25 cellular contexts compared by ENCODE assay signal in genomic region chr5:152601806-152602467, GRCh38.
"Had no signal": no experiment of that assay in that cellular context is flagged by ENCODE, and none has a peak within 500 bp of the region (broad histone marks: within the 10 kb centered on the region; RNA-seq: fewer than 3 reads in every experiment).

No MANE protein-coding gene starts in this region.

- H2AFZ ChIP-seq: parathyroid adenoma had no signal

- H3K4me1 Mint-ChIP-seq: naive thymus-derived CD4-positive, alpha-beta T cell had no signal

- H3K4me3 Mint-ChIP-seq: activated T-cell treated with anti-CD3 and anti-CD28 coated beads, Interleukin-2, amount 50 U/mL, for 72 hours; naive thymus-derived CD4-positive, alpha-beta T cell had no signal

- H3K27ac Mint-ChIP-seq: activated naive CD4-positive, alpha-beta T cell treated with anti-CD3 and anti-CD28 coated beads, Interleukin-2, amount 50 U/mL, for 72 hours; activated T-cell treated with anti-CD3 and anti-CD28 coated beads, Interleukin-2, amount 50 U/mL, for 72 hours; naive thymus-derived CD4-positive, alpha-beta T cell had no signal

- H3K79me2 ChIP-seq: parathyroid adenoma had no signal

- H3K4me1 ChIP-seq: body of pancreas, gastrocnemius medialis, parathyroid adenoma, psoas muscle, right atrium auricular region, testis, transverse colon had no signal

- FAIRE-seq: colon had no signal

- H3K36me3 Mint-ChIP-seq: activated naive CD4-positive, alpha-beta T cell treated with anti-CD3 and anti-CD28 coated beads, Interleukin-2, amount 50 U/mL, for 72 hours; naive thymus-derived CD4-positive, alpha-beta T cell had no signal

- H3K9me3 ChIP-seq: body of pancreas, gastrocnemius medialis, psoas muscle, right atrium auricular region, testis, transverse colon had no signal

- H3K9ac ChIP-seq: parathyroid adenoma had no signal

- H3K4me3 ChIP-seq: body of pancreas, gastrocnemius medialis, psoas muscle, right atrium auricular region, testis, transverse colon had no signal

- DNase-seq: activated CD4-positive, alpha-beta T cell treated with anti-CD3 and anti-CD28 coated beads for 4 hours; activated CD4-positive, alpha-beta T cell treated with anti-CD3 and anti-CD28 coated beads, Interleukin-2, amount 50 U/mL, for 4 hours; activated naive CD4-positive, alpha-beta T cell; activated T-cell treated with anti-CD3 and anti-CD28 coated beads for 4 hours; activated T-cell treated with anti-CD3 and anti-CD28 coated beads, Interleukin-2, amount 50 U/mL, for 72 hours; body of pancreas; effector CD8-positive, alpha-beta T cell; gastrocnemius medialis; glutamatergic neuron; islet precursor cell; left colon; mammary epithelial cell; midbrain; naive thymus-derived CD4-positive, alpha-beta T cell; occipital lobe; psoas muscle; stimulated activated CD4-positive, alpha-beta T cell treated with anti-CD3 and anti-CD28 coated beads, Interleukin-15, amount 100 ng/mL, for 24 hours; stimulated activated naive CD4-positive, alpha-beta T cell treated with Interleukin-2 at 50 U/mL for 16 hours; testis; transverse colon had no signal

- H3K27me3 ChIP-seq: body of pancreas, gastrocnemius medialis, right atrium auricular region, testis, transverse colon had no signal

- H3K36me3 ChIP-seq: gastrocnemius medialis, right atrium auricular region, transverse colon had no signal

- H3K27ac ChIP-seq: body of pancreas, gastrocnemius medialis, parathyroid adenoma, psoas muscle, right atrium auricular region, testis, transverse colon, VCaP had no signal
